8 cellular contexts compared by ENCODE assay signal in genomic region chr10:119305860-119306513, GRCh38.
DNase-seq lines count a peak whose midpoint lies in the region; ATAC-seq and TF ChIP-seq lines count a peak whose summit lies in the region.

No MANE protein-coding gene starts in this region.

- TF ChIP-seq CTCF in uterus (IDR thresholded peaks at IDR 0.05), result no peak

- ATAC-seq in GM18511 (IDR thresholded peaks at IDR 0.05; ENCODE audit: unreplicated experiment) (peak; percentile 71), HG02852 (IDR thresholded peaks at IDR 0.05; ENCODE audit: unreplicated experiment) (peak; percentile 58)

- peak; percentile 40 for DNase-seq in NCI-H460 (ENCODE audit: extremely low read depth, low read depth)
- peak; percentile 79 to 89 for DNase-seq in activated CD8-positive, alpha-beta memory T cell treated with anti-CD3 and anti-CD28 coated beads for 4 hours (ENCODE audit: low read depth in 2 of 2)
- peak; percentile 17 for DNase-seq in pons (ENCODE audit: low spot score)
- DNase-seq in uterus, result peak; percentile 80 to 96
- no peak for DNase-seq in D341Med (ENCODE audit: low spot score)

- no peak for TF ChIP-seq POLR2A in uterus (IDR thresholded peaks at IDR 0.05)

- WGBS in esophagus, 2 donors, result 18 to 37% methylated on average over 11 of the region's 11 CpGs

- H3K4me1 ChIP-seq in esophagus (ENCODE audit: control insufficient read depth in 2 of 2, insufficient read depth in 2 of 2, low read length in 1 of 2) (peaks cover 0 to 23% of the 10 kb centered on the region in 2 donors), uterus (peaks cover 0 to 5% of the 10 kb centered on the region in 2 donors)

- H3K4me3 ChIP-seq in esophagus (ENCODE audit: low read depth in 1 of 2, low read length in 2 of 2) (no peak overlapping the region), uterus (no peak overlapping the region)

- H3K9me3 ChIP-seq in esophagus (ENCODE audit: control insufficient read depth in 2 of 2, insufficient read depth in 1 of 2, low read depth in 1 of 2, low read length in 1 of 2) (no peaks in the 10 kb centered on the region), uterus (no peaks in the 10 kb centered on the region)

- intact Hi-C loops in uterus (cut with DNase I; ENCODE audit: low total_unique reads), result no loop called here

- H3K27me3 ChIP-seq in esophagus (ENCODE audit: control insufficient read depth in 1 of 2, insufficient read depth in 2 of 2, low read length in 2 of 2), result no peaks in the 10 kb centered on the region
- H3K27me3 ChIP-seq in uterus, result no peaks in the 10 kb centered on the region

- H3K27ac ChIP-seq in esophagus (ENCODE audit: low read depth in 2 of 2, low read length in 1 of 2), result peak overlapping the region; percentile 68 to 81
- peak overlapping the region; percentile 83 to 86 for H3K27ac ChIP-seq in uterus

- no peaks in the 10 kb centered on the region for H3K36me3 ChIP-seq in esophagus (ENCODE audit: control insufficient read depth in 2 of 2, insufficient read depth in 2 of 2, low read length in 1 of 2)
- no peaks in the 10 kb centered on the region for H3K36me3 ChIP-seq in uterus
